ENCODE assay signal across 2 cellular contexts in the genomic region with DNA sequence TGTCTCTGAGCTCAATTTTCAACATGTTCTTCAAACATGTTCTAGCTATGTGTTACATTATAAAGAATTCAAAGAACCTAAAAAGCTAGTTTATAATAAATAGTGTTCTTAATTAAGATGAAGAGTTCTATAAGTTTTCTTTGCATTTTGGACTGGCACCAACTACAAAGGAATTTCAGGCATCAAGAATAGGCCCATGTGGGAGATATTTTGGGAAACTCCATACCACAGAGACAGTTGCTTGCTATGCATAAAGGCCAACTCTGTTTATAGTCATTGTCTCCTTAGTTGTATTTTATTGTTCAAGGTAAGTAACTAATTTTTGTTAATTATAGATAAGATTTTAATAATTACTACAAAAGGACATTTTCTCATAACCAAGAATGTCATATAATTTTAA.
TF ChIP-seq lines count a peak whose summit lies in the region.

No MANE protein-coding gene starts in this region.

TF ChIP-seq in SK-N-SH, 30 proteins besides CTCF, POLR2A, EP300 and RAD21 (continued from another document):
- TF ChIP-seq, protein P1, sequence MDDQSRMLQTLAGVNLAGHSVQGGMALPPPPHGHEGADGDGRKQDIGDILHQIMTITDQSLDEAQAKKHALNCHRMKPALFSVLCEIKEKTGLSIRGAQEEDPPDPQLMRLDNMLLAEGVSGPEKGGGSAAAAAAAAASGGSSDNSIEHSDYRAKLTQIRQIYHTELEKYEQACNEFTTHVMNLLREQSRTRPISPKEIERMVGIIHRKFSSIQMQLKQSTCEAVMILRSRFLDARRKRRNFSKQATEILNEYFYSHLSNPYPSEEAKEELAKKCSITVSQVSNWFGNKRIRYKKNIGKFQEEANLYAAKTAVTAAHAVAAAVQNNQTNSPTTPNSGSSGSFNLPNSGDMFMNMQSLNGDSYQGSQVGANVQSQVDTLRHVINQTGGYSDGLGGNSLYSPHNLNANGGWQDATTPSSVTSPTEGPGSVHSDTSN (IDR thresholded peaks at IDR 0.05) = no peak
- TF ChIP-seq MEF2A (IDR thresholded peaks at IDR 0.05; ENCODE audit: borderline replicate concordance, low read depth) (no peak), EZH2phosphoT487 (IDR thresholded peaks at IDR 0.05; ENCODE audit: borderline replicate concordance, low read depth) (no peak), SMC3 (IDR thresholded peaks at IDR 0.05; ENCODE audit: low read depth, low read length) (no peak)

TF ChIP-seq in SK-N-SH treated with all-trans-retinoic acid at 6 μM for 48 hours, 23 proteins besides CTCF, POLR2A, EP300 and RAD21 (continued from another document):
- TF ChIP-seq POU6F1 (CRISPR knock-in tag; IDR thresholded peaks at IDR 0.05; ENCODE audit: borderline replicate concordance, low read depth) (no peak), CSDC2 (CRISPR knock-in tag; IDR thresholded peaks at IDR 0.05) (no peak), PPARA (CRISPR knock-in tag; IDR thresholded peaks at IDR 0.05; ENCODE audit: borderline replicate concordance) (no peak), TSHZ2 (CRISPR knock-in tag; IDR thresholded peaks at IDR 0.05) (no peak), CREB5 (CRISPR knock-in tag; IDR thresholded peaks at IDR 0.05; ENCODE audit: low read depth) (no peak), ARNTL (CRISPR knock-in tag; IDR thresholded peaks at IDR 0.05; ENCODE audit: borderline replicate concordance, low read depth) (no peak), TOX (CRISPR knock-in tag; IDR thresholded peaks at IDR 0.05; ENCODE audit: borderline replicate concordance) (no peak), ZNF565 (CRISPR knock-in tag; conservative IDR thresholded peaks at IDR 0.05; ENCODE audit: low read depth) (no peak), SNAI2 (CRISPR knock-in tag; IDR thresholded peaks at IDR 0.05) (no peak), RARB (CRISPR knock-in tag; IDR thresholded peaks at IDR 0.05) (no peak), ZNF70 (CRISPR knock-in tag; IDR thresholded peaks at IDR 0.05) (no peak), ZNF8 (CRISPR knock-in tag; IDR thresholded peaks at IDR 0.05) (no peak), BACH2 (CRISPR knock-in tag; IDR thresholded peaks at IDR 0.05; ENCODE audit: borderline replicate concordance) (no peak)
- TF ChIP-seq, protein P2, sequence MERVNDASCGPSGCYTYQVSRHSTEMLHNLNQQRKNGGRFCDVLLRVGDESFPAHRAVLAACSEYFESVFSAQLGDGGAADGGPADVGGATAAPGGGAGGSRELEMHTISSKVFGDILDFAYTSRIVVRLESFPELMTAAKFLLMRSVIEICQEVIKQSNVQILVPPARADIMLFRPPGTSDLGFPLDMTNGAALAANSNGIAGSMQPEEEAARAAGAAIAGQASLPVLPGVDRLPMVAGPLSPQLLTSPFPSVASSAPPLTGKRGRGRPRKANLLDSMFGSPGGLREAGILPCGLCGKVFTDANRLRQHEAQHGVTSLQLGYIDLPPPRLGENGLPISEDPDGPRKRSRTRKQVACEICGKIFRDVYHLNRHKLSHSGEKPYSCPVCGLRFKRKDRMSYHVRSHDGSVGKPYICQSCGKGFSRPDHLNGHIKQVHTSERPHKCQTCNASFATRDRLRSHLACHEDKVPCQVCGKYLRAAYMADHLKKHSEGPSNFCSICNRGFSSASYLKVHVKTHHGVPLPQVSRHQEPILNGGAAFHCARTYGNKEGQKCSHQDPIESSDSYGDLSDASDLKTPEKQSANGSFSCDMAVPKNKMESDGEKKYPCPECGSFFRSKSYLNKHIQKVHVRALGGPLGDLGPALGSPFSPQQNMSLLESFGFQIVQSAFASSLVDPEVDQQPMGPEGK (CRISPR knock-in tag; IDR thresholded peaks at IDR 0.05; ENCODE audit: borderline replicate concordance) = no peak
